In genomic region chr9:84852902-84853301, GRCh38 we compare ENCODE assay signal across 11 cellular contexts.
"Had no signal": no experiment of that assay in that cellular context is flagged by ENCODE, and none has a peak within 500 bp of the region (broad histone marks: within the 10 kb centered on the region; RNA-seq: fewer than 3 reads in every experiment).

No MANE protein-coding gene starts in this region.

- DNase-seq: activated CD4-positive, alpha-beta T cell treated with anti-CD3 and anti-CD28 coated beads, Interleukin-2, amount 50 U/mL, for 1 hour; amygdala; effector CD8-positive, alpha-beta T cell; midbrain; naive thymus-derived CD4-positive, alpha-beta T cell; nucleus accumbens had no signal

- H3K4me3 Mint-ChIP-seq: activated naive CD4-positive, alpha-beta T cell treated with anti-CD3 and anti-CD28 coated beads, Interleukin-2, amount 50 U/mL, for 24 hours; naive thymus-derived CD4-positive, alpha-beta T cell; type B pancreatic cell had no signal

- H3K36me3 ChIP-seq: prostate gland had no signal

- H3K4me1 ChIP-seq: prostate gland had no signal

- H3K79me2 ChIP-seq: hepatocyte had no signal

- H2AFZ ChIP-seq: hepatocyte had no signal

- H3K27ac ChIP-seq: epithelial cell of prostate, hepatocyte, prostate gland had no signal

- H3K27me3 Mint-ChIP-seq: activated naive CD4-positive, alpha-beta T cell treated with anti-CD3 and anti-CD28 coated beads, Interleukin-2, amount 50 U/mL, for 24 hours; type B pancreatic cell had no signal

- H3K4me1 Mint-ChIP-seq: activated naive CD4-positive, alpha-beta T cell treated with anti-CD3 and anti-CD28 coated beads, Interleukin-2, amount 50 U/mL, for 24 hours had no signal

- ATAC-seq: naive thymus-derived CD4-positive, alpha-beta T cell had no signal

- H3K9me3 ChIP-seq: prostate gland had no signal

- H3K9me3 Mint-ChIP-seq: activated naive CD4-positive, alpha-beta T cell treated with anti-CD3 and anti-CD28 coated beads, Interleukin-2, amount 50 U/mL, for 24 hours; type B pancreatic cell had no signal

- H3K4me2 ChIP-seq: hepatocyte had no signal

- H3K27ac Mint-ChIP-seq: activated naive CD4-positive, alpha-beta T cell treated with anti-CD3 and anti-CD28 coated beads, Interleukin-2, amount 50 U/mL, for 24 hours; naive thymus-derived CD4-positive, alpha-beta T cell; type B pancreatic cell had no signal

- H3K36me3 Mint-ChIP-seq: activated naive CD4-positive, alpha-beta T cell treated with anti-CD3 and anti-CD28 coated beads, Interleukin-2, amount 50 U/mL, for 24 hours; naive thymus-derived CD4-positive, alpha-beta T cell; type B pancreatic cell had no signal

- H3K27me3 ChIP-seq: hepatocyte had no signal

- H3K4me3 ChIP-seq: hepatocyte, prostate gland had no signal
